17 cellular contexts compared by ENCODE assay signal in genomic region chr21:25506887-25507286, GRCh38.
DNase-seq lines count a peak whose midpoint lies in the region; ATAC-seq, FAIRE-seq and TF ChIP-seq lines count a peak whose summit lies in the region.
"Had no signal": no experiment of that assay in that cellular context is flagged by ENCODE, and none has a peak within 500 bp of the region (broad histone marks: within the 10 kb centered on the region; RNA-seq: fewer than 3 reads in every experiment).

No MANE protein-coding gene starts in this region.

- ATAC-seq in RWPE2 (ENCODE audit: low read depth) (peak; percentile 100), HG03139 (IDR thresholded peaks at IDR 0.05; ENCODE audit: unreplicated experiment) (no peak), HG03521 (IDR thresholded peaks at IDR 0.05; ENCODE audit: unreplicated experiment) (no peak)
- ATAC-seq: lower lobe of right lung, Right ventricle myocardium inferior had no signal

- TF ChIP-seq CTCF in RWPE2 (IDR thresholded peaks at IDR 0.05; ENCODE audit: poor library complexity, severe bottlenecking) (no peak), fibroblast of villous mesenchyme (IDR thresholded peaks at IDR 0.05; ENCODE audit: insufficient read depth, low read depth, low read length) (no peak)

- peak; percentile 38 for DNase-seq in NCI-H1436 treated with DMSO at 0.1 percent for 48 hours (lab: John Stamatoyannopoulos, UW)
- DNase-seq in NCI-H1436 (lab: John Stamatoyannopoulos, UW) = no peak
- DNase-seq in GM19239 (ENCODE audit: insufficient read length, low spot score) = no peak
- DNase-seq in RWPE2 (ENCODE audit: low spot score) = no peak
- DNase-seq in fibroblast of villous mesenchyme (ENCODE audit: low read depth) = peak; percentile 2
- no peak for DNase-seq in DMS114 treated with DMSO at 0.1 percent for 48 hours (lab: John Stamatoyannopoulos, UW; ENCODE audit: unreplicated experiment)
- DNase-seq: amygdala, DMS 273 treated with DMSO at 0.1 percent for 48 hours, lower lobe of right lung, small intestine, transverse colon had no signal

- H3K4me3 ChIP-seq in RWPE2 (ENCODE audit: severe bottlenecking) (no peak overlapping the region), fibroblast of villous mesenchyme (ENCODE audit: low read depth, low read length) (no peak overlapping the region)
- H3K4me3 ChIP-seq: hepatocyte, lower lobe of right lung, transverse colon had no signal

- peaks cover 12% of the 10 kb centered on the region for H3K4me1 ChIP-seq in RWPE2 (ENCODE audit: insufficient read depth, poor library complexity, severe bottlenecking)
- H3K4me1 ChIP-seq: lower lobe of right lung, transverse colon had no signal

- H3K27me3 ChIP-seq in RWPE2 (ENCODE audit: insufficient read depth, poor library complexity, severe bottlenecking) = no peaks in the 10 kb centered on the region
- H3K27me3 ChIP-seq: hepatocyte, transverse colon had no signal

- no peaks in the 10 kb centered on the region for H3K36me3 ChIP-seq in RWPE2 (ENCODE audit: low read depth)
- H3K36me3 ChIP-seq: lower lobe of right lung, transverse colon had no signal

- H3K27ac ChIP-seq in RWPE2 (ENCODE audit: poor library complexity, severe bottlenecking) = no peak overlapping the region
- H3K27ac ChIP-seq: hepatocyte, KMS-11, lower lobe of right lung, transverse colon had no signal

- peak; percentile 55 for FAIRE-seq in GM19239 (lab: Jason Lieb, UNC)
- FAIRE-seq: small intestine, TTC549 had no signal

- H3K9me3 ChIP-seq in RWPE2 (ENCODE audit: severe bottlenecking) = no peaks in the 10 kb centered on the region
- H3K9me3 ChIP-seq: lower lobe of right lung, transverse colon had no signal

Comparison
In these comparisons a context has a peak if more than half of its experiments do, and no peak if none do; other contexts are left out.
1. DNase-seq: peak in NCI-H1436 treated with DMSO at 0.1 percent for 48 hours (single experiment) and fibroblast of villous mesenchyme (single experiment); none in NCI-H1436 (single experiment), GM19239 (single experiment), RWPE2 (single experiment) and DMS114 treated with DMSO at 0.1 percent for 48 hours (single experiment).